ENCODE assay signal across 9 cellular contexts in the genomic region with DNA sequence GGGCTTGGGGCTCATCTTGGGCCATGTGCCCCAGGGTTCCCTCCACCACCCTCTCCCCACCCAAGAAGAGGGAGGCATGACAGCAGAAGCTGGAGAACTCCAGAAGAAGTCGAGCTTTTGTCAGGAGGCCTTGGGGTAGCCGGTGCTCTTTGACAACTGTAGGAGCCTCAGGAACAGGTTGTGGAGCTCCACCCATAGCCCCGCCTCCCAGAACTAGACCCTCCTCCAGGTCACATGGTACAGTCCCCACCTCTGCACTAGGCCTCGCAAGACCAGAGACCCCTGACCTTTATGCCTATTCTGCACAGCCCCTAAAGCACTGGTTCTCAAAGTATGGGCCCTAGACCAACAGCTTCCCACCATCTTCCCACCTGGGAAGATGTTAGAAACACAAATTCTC.
"Had no signal": no experiment of that assay in that cellular context is flagged by ENCODE, and none has a peak within 500 bp of the region (broad histone marks: within the 10 kb centered on the region; RNA-seq: fewer than 3 reads in every experiment).

No MANE protein-coding gene starts in this region.

- FAIRE-seq: HepG2 had no signal

- H3K9ac ChIP-seq: GM23248 had no signal

- ATAC-seq: HCT116, HepG2 had no signal

- H2AFZ ChIP-seq: GM23248 had no signal

- DNase-seq: GM23248, GOT3, H7, HFFc6, KBM-7 had no signal

- H3K9me3 ChIP-seq: HAP-1 had no signal

- H3K36me3 ChIP-seq: HAP-1 had no signal

- H3K4me3 ChIP-seq: GM23248, HAP-1 had no signal

- H3K27ac ChIP-seq: GM23248, HL-60 had no signal

- H3K4me1 ChIP-seq: HAP-1 had no signal
